In genomic region chr19:771332-771785, GRCh38 we compare ENCODE assay signal across 1 cellular context.
A peak's percentile ranks its signal among the peaks of the same experiment; 100 is the strongest.
TF ChIP-seq lines count a peak whose summit lies in the region.

No MANE protein-coding gene starts in this region.

TF ChIP-seq in HepG2, 621 proteins besides CTCF, POLR2A, EP300 and RAD21:
- TF ChIP-seq HDAC2 (CRISPR knock-in tag; IDR thresholded peaks at IDR 0.05) (no peak), HOXD1 (CRISPR knock-in tag; IDR thresholded peaks at IDR 0.05) (no peak), ZFP36 (IDR thresholded peaks at IDR 0.05; ENCODE audit: borderline replicate concordance, low read depth, low read length, partially characterized antibody) (peak; percentile 70), MXD1 (CRISPR knock-in tag; IDR thresholded peaks at IDR 0.05) (no peak), KLF11 (CRISPR knock-in tag; IDR thresholded peaks at IDR 0.05) (no peak), HNRNPK (IDR thresholded peaks at IDR 0.05; ENCODE audit: low read depth, low read length, poor library complexity, severe bottlenecking) (peak; percentile 81), PCBP2 (optimal IDR thresholded peaks at IDR 0.05; ENCODE audit: low read depth, low read length, poor library complexity, severe bottlenecking) (peak; percentile 56), SP1 (IDR thresholded peaks at IDR 0.05) (no peak), SP1 (CRISPR knock-in tag; IDR thresholded peaks at IDR 0.05) (no peak), ZMYM2 (CRISPR knock-in tag; IDR thresholded peaks at IDR 0.05) (no peak), PATZ1 (CRISPR knock-in tag; IDR thresholded peaks at IDR 0.05) (peak; percentile 29; the same call in 1 of the 2 replicates), ZNF263 (CRISPR knock-in tag; IDR thresholded peaks at IDR 0.05) (peak; percentile 95), STAG1 (CRISPR knock-in tag; IDR thresholded peaks at IDR 0.05) (peak; percentile 47), GABPB1 (CRISPR knock-in tag; IDR thresholded peaks at IDR 0.05) (peak; percentile 79), RFX1 (IDR thresholded peaks at IDR 0.05) (no peak), ELF3 (CRISPR knock-in tag; IDR thresholded peaks at IDR 0.05) (peak; percentile 55), ELF1 (CRISPR knock-in tag; IDR thresholded peaks at IDR 0.05) (peak; percentile 63; the same call in 1 of the 2 replicates), ZNF773 (CRISPR knock-in tag; IDR thresholded peaks at IDR 0.05; ENCODE audit: borderline replicate concordance) (no peak), SMC3 (IDR thresholded peaks at IDR 0.05; ENCODE audit: low read length) (peak; percentile 11; the same call in 1 of the 2 replicates), ZBED4 (CRISPR knock-in tag; IDR thresholded peaks at IDR 0.05; ENCODE audit: borderline replicate concordance) (no peak), ETV5 (CRISPR knock-in tag; IDR thresholded peaks at IDR 0.05; ENCODE audit: borderline replicate concordance) (peak; percentile 77; the same call in 1 of the 2 replicates), MAZ (IDR thresholded peaks at IDR 0.05; ENCODE audit: borderline replicate concordance, low read depth, low read length) (peak; percentile 52; the same call in 1 of the 2 replicates), MAZ (CRISPR knock-in tag; IDR thresholded peaks at IDR 0.05; ENCODE audit: low read depth) (no peak), HMGXB4 (CRISPR knock-in tag; IDR thresholded peaks at IDR 0.05; ENCODE audit: borderline replicate concordance in 1 of 2, low read depth in 1 of 2) (0 out of 4 replicates have a peak, but pooled peaks of 1 of the 2 experiments have one; percentile 28), SUZ12 (IDR thresholded peaks at IDR 0.05; ENCODE audit: low read depth, low read length) (no peak), ZNF224 (CRISPR knock-in tag; IDR thresholded peaks at IDR 0.05) (no peak), ZMYM3 (CRISPR knock-in tag; IDR thresholded peaks at IDR 0.05) (peak; percentile 62; the same call in 1 of the 2 replicates), GABPA (IDR thresholded peaks at IDR 0.05; ENCODE audit: low read depth, low read length) (no peak; the same call in 1 of the 2 replicates), GABPA (CRISPR knock-in tag; IDR thresholded peaks at IDR 0.05; ENCODE audit: low read depth) (peak; percentile 68), ATF4 (CRISPR knock-in tag; IDR thresholded peaks at IDR 0.05) (no peak), ZNF329 (CRISPR knock-in tag; IDR thresholded peaks at IDR 0.05; ENCODE audit: low read depth) (0 out of 2 replicates have a peak, but pooled peaks have one; percentile 22), PCBP1 (IDR thresholded peaks at IDR 0.05; ENCODE audit: borderline replicate concordance, low read depth, low read length) (peak; percentile 95)
TF ChIP-seq in HepG2: peak in this region for 17.
